In the genomic region with DNA sequence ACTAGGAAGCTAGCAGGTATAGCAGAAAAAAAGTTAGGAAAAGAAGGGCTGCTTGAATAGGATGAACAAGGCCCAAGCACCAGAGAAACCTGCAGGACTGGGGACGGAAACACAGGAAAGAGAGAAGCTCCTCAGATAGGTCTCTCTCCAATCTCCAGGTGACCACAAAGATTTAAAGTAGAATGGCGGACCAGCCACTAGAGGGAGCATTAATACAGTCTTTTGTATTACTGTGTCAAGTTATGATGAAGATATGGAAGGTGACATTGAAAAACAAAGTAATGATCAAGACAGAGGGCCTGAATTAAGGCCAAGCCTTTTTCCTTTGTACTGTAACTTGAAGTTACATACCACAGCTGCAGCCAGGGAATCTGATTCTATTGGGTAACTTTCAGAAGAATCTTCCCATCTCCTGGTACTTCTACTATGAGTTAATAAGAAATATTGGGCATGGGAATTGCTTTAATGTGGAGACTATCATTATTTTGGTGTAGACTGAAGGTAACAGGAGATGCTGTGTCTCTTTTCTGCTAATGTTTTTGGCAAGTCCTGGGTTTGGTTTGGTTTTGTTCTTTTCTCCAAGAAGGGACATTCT, we compare ENCODE assay signal across 8 cellular contexts. TPM values are rescaled to one million over a fixed set of nuclear protein-coding genes. Genes with fewer than 3 reads are reported as not detected.
DNase-seq lines count a peak whose midpoint lies in the region; ATAC-seq, FAIRE-seq and TF ChIP-seq lines count a peak whose summit lies in the region.

No MANE protein-coding gene starts in this region.

- H3K36me3 ChIP-seq in GM12878 (ENCODE audit: control insufficient read depth in 2 of 2, insufficient read depth in 2 of 2, low read length in 1 of 2) = peaks cover 0 to 12% of the 10 kb centered on the region in 2 experiments; a peak in 3 of 4 replicates

- RAD21 ChIA-PET in GM12878 (lab: Charles Lee; ENCODE audit: unreplicated experiment) = interaction anchor here (0.6 to 8.3 kb wide), 13 partner anchors 9 to 847 kb away, joined by 3 to 141 read pairs (median 4); a partner anchor contains a TSS

- no TSS peak for BruUV-seq in GM12878 (replicated peaks; lab: Mats Ljungman, UMichigan)

- FAIRE-seq in GM12878 (lab: Jason Lieb, UNC) = peak; percentile 73

- peaks cover 1% of the 10 kb centered on the region for H3K36me3 Mint-ChIP-seq in IgD-negative memory B cell
- peaks cover 51% of the 10 kb centered on the region for H3K36me3 Mint-ChIP-seq in T-helper 1 cell treated with Interleukin-12 subunit alpha and Interleukin-12 subunit beta and Interleukin-4 antibody, amounts not matched to agents 30 μg/mL and 1 μg/mL, for 36 hours (ENCODE audit: low read depth)

- POLR2A ChIA-PET in GM12878 (lab: Charles Lee) = interaction anchor here (0.9 to 4.1 kb wide), 5 partner anchors 9 to 251 kb away, joined by 3 to 28 read pairs (median 5); no protein-coding TSS in a partner anchor

- no peak overlapping the region for H3K27ac ChIP-seq in GM12878 (ENCODE audit: control insufficient read depth, insufficient read depth)

- H3K27ac Mint-ChIP-seq in IgD-negative memory B cell = peak overlapping the region; percentile 11 to 82 (median 24)
- H3K27ac Mint-ChIP-seq in T-helper 1 cell treated with Interleukin-12 subunit alpha and Interleukin-12 subunit beta and Interleukin-4 antibody, amounts not matched to agents 30 μg/mL and 1 μg/mL, for 36 hours = peak overlapping the region; percentile 13

- peaks cover 6% of the 10 kb centered on the region; the same call in 2 of the 3 replicates for H3K9me3 ChIP-seq in GM12878 (replicated peaks; ENCODE audit: control insufficient read depth, insufficient read depth, low read length)

- in situ Hi-C loops in GM12878 (cut with MboI) = loop anchor here (10.0 kb wide), 1 partner anchor 1033 kb away; no protein-coding TSS in a partner anchor

- TF ChIP-seq EP300 in GM12878 (IDR thresholded peaks at IDR 0.05; ENCODE audit: borderline replicate concordance in 1 of 2, control insufficient read depth in 1 of 2, low read depth in 2 of 2, low read length in 2 of 2) = no peak

- H3K27me3 ChIP-seq in GM12878 (replicated peaks in 1 of 2; ENCODE audit: control insufficient read depth in 2 of 2, insufficient read depth in 2 of 2, low read length in 1 of 2) = no peaks in the 10 kb centered on the region

- CTCF ChIA-PET in GM12878 (lab: Yijun Ruan, JAX) = interaction anchor here (0.5 to 15.6 kb wide), 29 partner anchors 10 to 907 kb away, joined by 3 to 728 read pairs (median 5); a partner anchor contains a TSS

- peaks cover 46 to 69% (median 51%) of the 10 kb centered on the region in 3 donors for H3K4me1 Mint-ChIP-seq in IgD-negative memory B cell
- H3K4me1 Mint-ChIP-seq in T-helper 1 cell treated with Interleukin-12 subunit alpha and Interleukin-12 subunit beta and Interleukin-4 antibody, amounts not matched to agents 30 μg/mL and 1 μg/mL, for 36 hours (ENCODE audit: low read depth) = peaks cover 72% of the 10 kb centered on the region

- TF ChIP-seq CTCF in GM12878 (IDR thresholded peaks at IDR 0.05 in 2 of 3, conservative IDR thresholded peaks at IDR 0.05 in 1 of 3; ENCODE audit: control insufficient read depth in 2 of 3, extremely low read depth in 1 of 3, insufficient read depth in 1 of 3, low read depth in 3 of 3, low read length in 3 of 3) = peak; percentile 67 to 80 (median 73)

- H3K9me3 Mint-ChIP-seq in IgD-negative memory B cell = no peaks in the 10 kb centered on the region
- H3K9me3 Mint-ChIP-seq in T-helper 1 cell treated with Interleukin-12 subunit alpha and Interleukin-12 subunit beta and Interleukin-4 antibody, amounts not matched to agents 30 μg/mL and 1 μg/mL, for 36 hours = no peaks in the 10 kb centered on the region

- TF ChIP-seq RAD21 in GM12878 (IDR thresholded peaks at IDR 0.05; ENCODE audit: insufficient read depth, low read depth, low read length) = peak; percentile 68

- H3K4me3 Mint-ChIP-seq in IgD-negative memory B cell = peak overlapping the region in 2 of 4 donors; percentile 2 to 18
- H3K4me3 Mint-ChIP-seq in T-helper 1 cell treated with Interleukin-12 subunit alpha and Interleukin-12 subunit beta and Interleukin-4 antibody, amounts not matched to agents 30 μg/mL and 1 μg/mL, for 36 hours = no peak overlapping the region

- H2AFZ ChIP-seq in GM12878 (ENCODE audit: control insufficient read depth, low read depth, low read length) = no peak overlapping the region

- peaks cover 27% of the 10 kb centered on the region for H3K4me1 ChIP-seq in GM12878 (ENCODE audit: control insufficient read depth, insufficient read depth, low read length)

- H3K79me2 ChIP-seq in GM12878 (ENCODE audit: control insufficient read depth, insufficient read depth, low read length) = peaks cover 48% of the 10 kb centered on the region

- 3% methylated on average over 2 of the region's 2 CpGs for WGBS in GM12878 (ENCODE audit: insufficient coverage, insufficient replicate concordance, low lambda C conversion rate, missing lambda C conversion rate)

- no peaks in the 10 kb centered on the region for H4K20me1 ChIP-seq in GM12878 (ENCODE audit: control insufficient read depth, insufficient read depth)

- intact Hi-C loops in GM12878 (cut with micrococcal nuclease; ENCODE audit: unreplicated experiment) = loop anchor here (1.0 kb wide), 1 partner anchor 19 kb away; no protein-coding TSS in a partner anchor
- intact Hi-C loops in left colon (cut with DNase I, micrococcal nuclease) = no loop called here

- H3K9ac ChIP-seq in GM12878 (ENCODE audit: control insufficient read depth, insufficient read depth, low read length) = no peak overlapping the region

- SMC1A ChIA-PET in GM12878 (lab: Charles Lee; ENCODE audit: uncharacterized antibody, unreplicated experiment) = interaction anchor here (0.7 to 18.2 kb wide), 9 partner anchors 15 to 957 kb away, joined by 3 to 420 read pairs (median 4); a partner anchor contains a TSS

- no peak for TF ChIP-seq POLR2A in GM12878 (IDR thresholded peaks at IDR 0.05; ENCODE audit: low read depth, low read length)

- ATAC-seq in GM21723 (IDR thresholded peaks at IDR 0.05; ENCODE audit: unreplicated experiment) = peak; percentile 74
- peak; percentile 87 for ATAC-seq in GM12878
- peak; percentile 63 for ATAC-seq in left colon

- no peaks in the 10 kb centered on the region for H3K27me3 Mint-ChIP-seq in IgD-negative memory B cell
- H3K27me3 Mint-ChIP-seq in T-helper 1 cell treated with Interleukin-12 subunit alpha and Interleukin-12 subunit beta and Interleukin-4 antibody, amounts not matched to agents 30 μg/mL and 1 μg/mL, for 36 hours (ENCODE audit: low read depth) = no peaks in the 10 kb centered on the region

- H3K4me2 ChIP-seq in GM12878 (ENCODE audit: control insufficient read depth, insufficient read depth) = no peak overlapping the region

- peak; percentile 1 for DNase-seq in NCI-H1436 (lab: John Stamatoyannopoulos, UW)
- no peak for DNase-seq in NCI-H1436 treated with DMSO at 0.1 percent for 48 hours (lab: John Stamatoyannopoulos, UW)
- DNase-seq in GM12878 (ENCODE audit: low read depth, low spot score) = no peak
- DNase-seq in left colon = peak in 1 of 2 donors; percentile 50
- DNase-seq in stimulated activated CD8-positive, alpha-beta memory T cell treated with anti-CD3 and anti-CD28 coated beads, Interleukin-4, amount 100 ng/mL, for 1 hour (ENCODE audit: low read depth in 2 of 2, low spot score in 1 of 2) = peak; percentile 19 to 30

- no peak overlapping the region for H3K4me3 ChIP-seq in GM12878

RNA-seq across cellular contexts. Expression of a gene that starts 33.8 kb away (rescaled TPM):
- not detected for polyA plus RNA-seq in IgD-negative memory B cell
- 3.2 and 3.5 TPM in 2 replicates for total RNA-seq in GM12878 (2013; cell fraction: nucleolus; rRNA removed)
- 0.06 and 0.16 TPM in 2 replicates for total RNA-seq in GM12878 (2014; rRNA removed)
- 0.05 and 0.09 TPM in 2 replicates for total RNA-seq in GM12878 (2014; rRNA removed; fragmentation: Illumina TruSeq; extraction: Trizol)
- not detected in 2 replicates for total RNA-seq in GM12878 (2021)
- polyA plus RNA-seq in GM12878 (2011; ENCODE audit: low read depth) = not detected
- 0.08 and 0.10 TPM in 2 replicates for polyA plus RNA-seq in GM12878 (2011; rRNA removed)
- polyA plus RNA-seq in GM12878 (2011; cell fraction: cytosol; rRNA removed) = 0.23 and 0.30 TPM in 2 replicates
- polyA plus RNA-seq in GM12878 (2011; cell fraction: nucleus; rRNA removed) = 0.18 and 0.25 TPM in 2 replicates
- 0.03 TPM in 1 of 2 replicates, not detected in the other for polyA plus RNA-seq in GM12878 (2012)
- polyA plus RNA-seq in GM12878 (2014; fragmentation: Illumina TruSeq; extraction: Trizol) = 0.01 and 0.10 TPM in 2 replicates
- not detected for polyA plus RNA-seq in GM12878 (2014; fragmentation: Nextera tagmentation; extraction: Ambion mirVana)
- polyA plus RNA-seq in GM12878 (2014; rRNA removed) = not detected in 2 replicates
- polyA plus RNA-seq in GM12878 (2016; fragmentation: Nextera tagmentation; extraction: Ambion mirVana) = not detected
- 1.8 and 3.2 TPM in 2 replicates for polyA minus RNA-seq in GM12878 (2011; rRNA and poly(A)+ RNA removed)
- polyA minus RNA-seq in GM12878 (2011; cell fraction: cytosol; rRNA and poly(A)+ RNA removed) = not detected in 2 replicates
- 1.8 and 2.1 TPM in 2 replicates for polyA minus RNA-seq in GM12878 (2011; cell fraction: nucleus; rRNA and poly(A)+ RNA removed)
- total RNA-seq in left colon = under 1 TPM; 0.11 to 0.21 TPM

RNA-seq across cellular contexts. Expression of a gene that starts 44.9 kb away (rescaled TPM):
- polyA plus RNA-seq in IgD-negative memory B cell (not detected), GM12878 (2011; rRNA removed) (not detected in 2 replicates), GM12878 (2014; fragmentation: Illumina TruSeq; extraction: Trizol) (not detected in 2 replicates), GM12878 (2014; fragmentation: Nextera tagmentation; extraction: Ambion mirVana) (not detected), GM12878 (2014; rRNA removed) (not detected in 2 replicates), GM12878 (2016; fragmentation: Nextera tagmentation; extraction: Ambion mirVana) (not detected)
- not detected in 2 replicates for total RNA-seq in GM12878 (2013; cell fraction: nucleolus; rRNA removed)
- total RNA-seq in GM12878 (2014; rRNA removed) (not detected in 2 replicates), GM12878 (2014; rRNA removed; fragmentation: Illumina TruSeq; extraction: Trizol) (not detected in 2 replicates), GM12878 (2021) (not detected in 2 replicates), left colon (not detected)
- polyA plus RNA-seq in GM12878 (2011; ENCODE audit: low read depth) = not detected
- not detected in 2 replicates for polyA plus RNA-seq in GM12878 (2011; cell fraction: cytosol; rRNA removed)
- polyA plus RNA-seq in GM12878 (2011; cell fraction: nucleus; rRNA removed) = not detected in 2 replicates
- polyA plus RNA-seq in GM12878 (2012) = not detected in 2 replicates
- not detected in 2 replicates for polyA minus RNA-seq in GM12878 (2011; rRNA and poly(A)+ RNA removed)
- polyA minus RNA-seq in GM12878 (2011; cell fraction: cytosol; rRNA and poly(A)+ RNA removed) = not detected in 2 replicates
- not detected in 2 replicates for polyA minus RNA-seq in GM12878 (2011; cell fraction: nucleus; rRNA and poly(A)+ RNA removed)

RNA-seq across cellular contexts. Expression of a gene that starts 54.8 kb away (rescaled TPM):
- polyA plus RNA-seq in IgD-negative memory B cell = 15.8 TPM
- 35.2 and 38.1 TPM in 2 replicates for total RNA-seq in GM12878 (2013; cell fraction: nucleolus; rRNA removed)
- 82.9 and 83.8 TPM in 2 replicates for total RNA-seq in GM12878 (2014; rRNA removed)
- total RNA-seq in GM12878 (2014; rRNA removed; fragmentation: Illumina TruSeq; extraction: Trizol) = 55.1 and 63.3 TPM in 2 replicates
- total RNA-seq in GM12878 (2021) = 85.8 and 91.7 TPM in 2 replicates
- polyA plus RNA-seq in GM12878 (2011; ENCODE audit: low read depth) = 31.4 TPM
- polyA plus RNA-seq in GM12878 (2011; rRNA removed) = 70.3 and 97.9 TPM in 2 replicates
- 67.2 and 75.4 TPM in 2 replicates for polyA plus RNA-seq in GM12878 (2011; cell fraction: cytosol; rRNA removed)
- 42.4 and 59.5 TPM in 2 replicates for polyA plus RNA-seq in GM12878 (2011; cell fraction: nucleus; rRNA removed)
- polyA plus RNA-seq in GM12878 (2012) = 58.8 and 64.2 TPM in 2 replicates
- 35.2 and 60.3 TPM in 2 replicates for polyA plus RNA-seq in GM12878 (2014; fragmentation: Illumina TruSeq; extraction: Trizol)
- 100 to 1,000 TPM; 170 to 171 TPM for polyA plus RNA-seq in GM12878 (2014; fragmentation: Nextera tagmentation; extraction: Ambion mirVana)
- 80.6 and 83.5 TPM in 2 replicates for polyA plus RNA-seq in GM12878 (2014; rRNA removed)
- 100 to 1,000 TPM; 122 to 134 TPM for polyA plus RNA-seq in GM12878 (2016; fragmentation: Nextera tagmentation; extraction: Ambion mirVana)
- polyA minus RNA-seq in GM12878 (2011; rRNA and poly(A)+ RNA removed) = 47.5 and 64.9 TPM in 2 replicates
- polyA minus RNA-seq in GM12878 (2011; cell fraction: cytosol; rRNA and poly(A)+ RNA removed) = 26.2 and 33.4 TPM in 2 replicates
- 41.6 and 57.0 TPM in 2 replicates for polyA minus RNA-seq in GM12878 (2011; cell fraction: nucleus; rRNA and poly(A)+ RNA removed)
- total RNA-seq in left colon = 10 to 100 TPM; 24.7 to 29.9 TPM

Comparison
In these comparisons a context has a peak if more than half of its experiments do, and no peak if none do; other contexts are left out.
1. DNase-seq: peak in NCI-H1436 (single experiment) and stimulated activated CD8-positive, alpha-beta memory T cell treated with anti-CD3 and anti-CD28 coated beads, Interleukin-4, amount 100 ng/mL, for 1 hour (2 of 2); none in NCI-H1436 treated with DMSO at 0.1 percent for 48 hours (single experiment) and GM12878 (single experiment).
2. Peak in every context shown above with its lines, with median percentiles within 50 percentile points of each other: ATAC-seq.